16 cellular contexts compared by ENCODE assay signal in the genomic region with DNA sequence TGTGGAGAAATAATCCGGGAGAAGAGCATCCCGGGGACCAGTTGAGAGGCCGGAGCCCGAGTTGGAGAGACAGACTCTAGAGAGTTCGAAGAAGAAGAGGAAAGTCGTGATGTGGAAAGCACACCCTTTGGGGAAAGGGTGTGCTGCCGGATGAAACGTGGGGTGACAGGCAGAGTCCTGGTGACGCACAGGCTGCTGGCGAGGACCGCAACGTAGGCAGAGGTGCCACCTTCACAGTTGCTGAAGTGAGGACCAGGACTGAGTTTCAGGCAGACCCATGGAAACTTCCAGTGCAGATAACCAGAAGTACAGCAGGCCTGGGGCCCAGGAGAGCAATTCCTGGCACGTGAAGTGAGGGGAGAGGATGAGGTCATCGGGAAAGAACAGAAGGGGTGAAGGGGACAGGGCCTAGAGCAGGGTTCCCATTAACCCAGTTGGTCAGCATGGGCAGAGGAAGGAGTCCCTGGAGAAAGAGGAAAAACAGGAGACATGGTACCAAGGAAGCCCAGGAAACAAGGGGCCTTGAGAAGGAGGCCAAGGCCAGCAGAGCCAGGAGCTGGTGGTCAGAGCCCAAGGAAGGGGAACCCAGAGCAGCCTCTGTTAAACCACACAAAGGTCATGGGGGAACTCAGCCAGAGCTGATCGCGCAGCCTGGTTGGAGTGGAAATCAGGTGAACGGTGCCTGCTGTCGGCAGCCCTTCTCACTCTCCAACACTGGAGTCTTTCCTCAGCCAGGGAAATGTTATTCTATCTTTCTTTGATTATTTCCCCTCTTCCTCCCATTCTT. TPM values are rescaled to one million over a fixed set of nuclear protein-coding genes. Genes with fewer than 3 reads are reported as not detected.
DNase-seq lines count a peak whose midpoint lies in the region; ATAC-seq and TF ChIP-seq lines count a peak whose summit lies in the region.
"Had no signal": no experiment of that assay in that cellular context is flagged by ENCODE, and none has a peak within 500 bp of the region (broad histone marks: within the 10 kb centered on the region; RNA-seq: fewer than 3 reads in every experiment).

No MANE protein-coding gene starts in this region.

- H3K79me1 ChIP-seq in mesendoderm (ENCODE audit: low read length): no peaks in the 10 kb centered on the region

- H4K8ac ChIP-seq in mesendoderm (ENCODE audit: low read depth, low read length): no peak overlapping the region

- no peak for TF ChIP-seq CTCF in left ventricle myocardium inferior (IDR thresholded peaks at IDR 0.05; ENCODE audit: borderline replicate concordance)
- no peak for TF ChIP-seq CTCF in upper lobe of right lung (IDR thresholded peaks at IDR 0.05)

- no peak overlapping the region for H3K4ac ChIP-seq in mesendoderm (ENCODE audit: low read depth, low read length)

- H2AK5ac ChIP-seq in mesendoderm (ENCODE audit: low read length): no peak overlapping the region

- 68% methylated on average over 18 of the region's 18 CpGs for WGBS in right cardiac atrium
- WGBS in mesendoderm (ENCODE audit: extremely low coverage, insufficient coverage, low lambda C conversion rate): no CpG with 5 or more reads among the region's 18 CpGs

- H3K23ac ChIP-seq in mesendoderm (ENCODE audit: low read length): peak overlapping the region; percentile 74

- H3K18ac ChIP-seq in mesendoderm (ENCODE audit: low read length): no peak overlapping the region

- H3K9me3 Mint-ChIP-seq in activated T-helper 1 cell treated with anti-CD3 and anti-CD28 coated beads, Interleukin-12 subunit alpha, Interleukin-12 subunit beta, Interleukin-2, Interleukin-4 antibody, amounts not matched to agents 30 ng/mL and 10 ng/mL and 1 ng/mL, durations not matched to agents 14 hours and 24 hours and 36 hours: no peaks in the 10 kb centered on the region
- H3K9me3 Mint-ChIP-seq: neural progenitor cell, type B pancreatic cell had no signal

- no peak overlapping the region for H3K9ac ChIP-seq in mesendoderm (ENCODE audit: low read length)
- H3K9ac ChIP-seq: neural progenitor cell had no signal

- intact Hi-C loops in right cardiac atrium (cut with DNase I): no loop called here
- intact Hi-C loops in left ventricle myocardium inferior (cut with micrococcal nuclease): no loop called here
- intact Hi-C loops in activated T-helper 1 cell treated with anti-CD3 and anti-CD28 coated beads, Interleukin-12 subunit alpha, Interleukin-12 subunit beta, Interleukin-2, Interleukin-4 antibody, amounts not matched to agents 30 ng/mL and 10 ng/mL and 1 ng/mL, durations not matched to agents 14 hours and 24 hours and 36 hours (cut with micrococcal nuclease): no loop called here
- intact Hi-C loops in upper lobe of right lung (cut with DNase I): no loop called here

- H3K27me3 Mint-ChIP-seq in activated T-helper 1 cell treated with anti-CD3 and anti-CD28 coated beads, Interleukin-12 subunit alpha, Interleukin-12 subunit beta, Interleukin-2, Interleukin-4 antibody, amounts not matched to agents 30 ng/mL and 10 ng/mL and 1 ng/mL, durations not matched to agents 14 hours and 24 hours and 36 hours (ENCODE audit: insufficient read depth): no peaks in the 10 kb centered on the region
- H3K27me3 Mint-ChIP-seq: type B pancreatic cell had no signal

- DNase-seq in right cardiac atrium (peak in 1 of 3 donors; percentile 21), left ventricle myocardium inferior (no peak), mesendoderm (peak; percentile 36), upper lobe of right lung (no peak), NCI-H226 (no peak)
- DNase-seq in activated T-helper 1 cell treated with anti-CD3 and anti-CD28 coated beads, Interleukin-12 subunit alpha, Interleukin-12 subunit beta, Interleukin-2, Interleukin-4 antibody, amounts not matched to agents 30 ng/mL and 10 ng/mL and 1 ng/mL, durations not matched to agents 14 hours and 24 hours and 36 hours (ENCODE audit: low spot score): no peak
- no peak for DNase-seq in activated CD8-positive, alpha-beta memory T cell treated with anti-CD3 and anti-CD28 coated beads, Interleukin-2, amount 50 U/mL, for 48 hours
- DNase-seq: activated CD4-positive, alpha-beta T cell treated with anti-CD3 and anti-CD28 coated beads for 4 hours; brain microvascular endothelial cell; NCI-H2029; NCI-H774; retina; SW 1271 had no signal

- H3K27me3 ChIP-seq in right cardiac atrium (ENCODE audit: control insufficient read depth, insufficient read depth) (no peaks in the 10 kb centered on the region), left ventricle myocardium inferior (ENCODE audit: low read depth) (peaks cover 5% of the 10 kb centered on the region), mesendoderm (ENCODE audit: insufficient read depth, low read length, poor library complexity) (no peaks in the 10 kb centered on the region), upper lobe of right lung (no peaks in the 10 kb centered on the region)
- H3K27me3 ChIP-seq: brain microvascular endothelial cell, neural progenitor cell had no signal

- ATAC-seq in right cardiac atrium (peak; percentile 23 to 28), upper lobe of right lung (peak; percentile 50), GM21360 (IDR thresholded peaks at IDR 0.05; ENCODE audit: unreplicated experiment) (no peak)

- H3K4me3 ChIP-seq in right cardiac atrium (ENCODE audit: low read length) (no peak overlapping the region), left ventricle myocardium inferior (no peak overlapping the region), mesendoderm (ENCODE audit: low read length) (no peak overlapping the region), upper lobe of right lung (no peak overlapping the region)
- H3K4me3 ChIP-seq: neural progenitor cell had no signal

- H2BK120ac ChIP-seq in mesendoderm (ENCODE audit: low read depth, low read length): no peak overlapping the region

- H3K9me3 ChIP-seq in right cardiac atrium (ENCODE audit: control insufficient read depth, low read length): no peaks in the 10 kb centered on the region
- no peaks in the 10 kb centered on the region for H3K9me3 ChIP-seq in left ventricle myocardium inferior (replicated peaks)
- no peaks in the 10 kb centered on the region for H3K9me3 ChIP-seq in upper lobe of right lung

- H3K27ac Mint-ChIP-seq in activated T-helper 1 cell treated with anti-CD3 and anti-CD28 coated beads, Interleukin-12 subunit alpha, Interleukin-12 subunit beta, Interleukin-2, Interleukin-4 antibody, amounts not matched to agents 30 ng/mL and 10 ng/mL and 1 ng/mL, durations not matched to agents 14 hours and 24 hours and 36 hours: peak overlapping the region; percentile 41
- H3K27ac Mint-ChIP-seq: neural progenitor cell, type B pancreatic cell had no signal

- H3K56ac ChIP-seq in mesendoderm (ENCODE audit: low read length): no peak overlapping the region

- no peak overlapping the region for H4K5ac ChIP-seq in mesendoderm (ENCODE audit: low read length)

- H3K4me1 Mint-ChIP-seq in activated T-helper 1 cell treated with anti-CD3 and anti-CD28 coated beads, Interleukin-12 subunit alpha, Interleukin-12 subunit beta, Interleukin-2, Interleukin-4 antibody, amounts not matched to agents 30 ng/mL and 10 ng/mL and 1 ng/mL, durations not matched to agents 14 hours and 24 hours and 36 hours (ENCODE audit: low read depth): peaks cover 37% of the 10 kb centered on the region

- H3K79me2 ChIP-seq in mesendoderm (ENCODE audit: control insufficient read depth, insufficient read depth, low read length): no peaks in the 10 kb centered on the region

- H3K27ac ChIP-seq in right cardiac atrium (ENCODE audit: low read length): no peak overlapping the region
- no peak overlapping the region for H3K27ac ChIP-seq in left ventricle myocardium inferior (replicated peaks)
- no peak overlapping the region for H3K27ac ChIP-seq in mesendoderm (ENCODE audit: low read depth, low read length)
- H3K27ac ChIP-seq in upper lobe of right lung: no peak overlapping the region
- H3K27ac ChIP-seq: brain microvascular endothelial cell, neural progenitor cell had no signal

- H2BK15ac ChIP-seq in mesendoderm (replicated peaks; ENCODE audit: low read depth): no peak overlapping the region

- H3K4me2 ChIP-seq in mesendoderm (ENCODE audit: low read length): no peak overlapping the region
- H3K4me2 ChIP-seq: neural progenitor cell had no signal

- H3K4me3 Mint-ChIP-seq in activated T-helper 1 cell treated with anti-CD3 and anti-CD28 coated beads, Interleukin-12 subunit alpha, Interleukin-12 subunit beta, Interleukin-2, Interleukin-4 antibody, amounts not matched to agents 30 ng/mL and 10 ng/mL and 1 ng/mL, durations not matched to agents 14 hours and 24 hours and 36 hours: no peak overlapping the region
- H3K4me3 Mint-ChIP-seq: neural progenitor cell, type B pancreatic cell had no signal

- no peak overlapping the region for H2BK5ac ChIP-seq in mesendoderm (ENCODE audit: low read length)

- H3K4me1 ChIP-seq in right cardiac atrium (ENCODE audit: control insufficient read depth, insufficient read depth, low read length) (peaks cover 2% of the 10 kb centered on the region), left ventricle myocardium inferior (peaks cover 4% of the 10 kb centered on the region), mesendoderm (ENCODE audit: control insufficient read depth, low read depth, low read length) (no peaks in the 10 kb centered on the region), upper lobe of right lung (peaks cover 25% of the 10 kb centered on the region)

- peaks cover 39% of the 10 kb centered on the region for H3K36me3 Mint-ChIP-seq in activated T-helper 1 cell treated with anti-CD3 and anti-CD28 coated beads, Interleukin-12 subunit alpha, Interleukin-12 subunit beta, Interleukin-2, Interleukin-4 antibody, amounts not matched to agents 30 ng/mL and 10 ng/mL and 1 ng/mL, durations not matched to agents 14 hours and 24 hours and 36 hours (ENCODE audit: low read depth)
- H3K36me3 Mint-ChIP-seq: type B pancreatic cell had no signal

- H3K36me3 ChIP-seq in left ventricle myocardium inferior: no peaks in the 10 kb centered on the region
- H3K36me3 ChIP-seq in mesendoderm (ENCODE audit: control insufficient read depth, insufficient read depth, low read length): no peaks in the 10 kb centered on the region
- peaks cover 4% of the 10 kb centered on the region for H3K36me3 ChIP-seq in upper lobe of right lung
- H3K36me3 ChIP-seq: brain microvascular endothelial cell, neural progenitor cell had no signal

RNA-seq across cellular contexts. Expression of a gene that starts 17.6 kb away (rescaled TPM):
- total RNA-seq in right cardiac atrium: 1 to 10 TPM; 5.0 to 8.6 (median 7.1) TPM
- polyA plus RNA-seq in right cardiac atrium: 2.1 TPM
- total RNA-seq in left ventricle myocardium inferior: 3.0 TPM
- total RNA-seq in activated T-helper 1 cell treated with anti-CD3 and anti-CD28 coated beads, Interleukin-12 subunit alpha, Interleukin-12 subunit beta, Interleukin-2, Interleukin-4 antibody, amounts not matched to agents 30 ng/mL and 10 ng/mL and 1 ng/mL, durations not matched to agents 14 hours and 24 hours and 36 hours: 43.7 and 44.7 TPM in 2 replicates
- polyA plus RNA-seq in mesendoderm (2013, experiment 1 of 2): 2.1 TPM
- polyA plus RNA-seq in mesendoderm (2013, experiment 2 of 2): 2.3 TPM
- total RNA-seq in upper lobe of right lung: 35.3 TPM
